In the genomic region with DNA sequence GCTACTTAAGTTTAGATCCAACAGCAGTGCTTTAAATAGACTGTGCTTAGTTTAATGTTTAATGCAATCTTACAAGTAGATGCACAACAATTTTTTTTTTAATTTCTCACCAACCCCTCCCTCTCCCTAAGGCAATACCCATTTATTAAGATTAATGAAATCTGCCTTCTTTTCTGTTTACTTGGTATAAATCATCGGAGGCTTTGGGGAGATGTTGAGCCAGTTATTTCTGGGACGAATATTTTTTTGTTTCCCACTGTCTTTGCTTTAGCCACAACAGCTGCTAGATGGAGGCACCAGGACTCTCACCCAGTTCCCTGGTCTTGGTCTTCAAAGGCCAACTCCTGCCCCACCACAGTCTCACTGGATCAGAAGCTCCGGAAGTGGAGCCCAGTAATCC, we compare ENCODE assay signal across 8 cellular contexts.
DNase-seq lines count a peak whose midpoint lies in the region; ATAC-seq, FAIRE-seq and TF ChIP-seq lines count a peak whose summit lies in the region.

No MANE protein-coding gene starts in this region.

- H3K4me1 ChIP-seq in A673 (ENCODE audit: insufficient read depth, low read length, poor library complexity, severe bottlenecking): peaks cover 43% of the 10 kb centered on the region
- peaks cover 5 to 26% of the 10 kb centered on the region in 2 donors for H3K4me1 ChIP-seq in muscle layer of duodenum (ENCODE audit: control insufficient read depth in 1 of 2, insufficient read depth in 2 of 2, low read length in 2 of 2)

- TF ChIP-seq CTCF in A673 (conservative IDR thresholded peaks at IDR 0.05; ENCODE audit: low read depth, low read length) (no peak), cardiac fibroblast (IDR thresholded peaks at IDR 0.05; ENCODE audit: low read depth, low read length) (no peak)

- H3K27me3 ChIP-seq in A673 (replicated peaks; ENCODE audit: insufficient read depth, low read depth, low read length, poor library complexity) (peaks cover 7% of the 10 kb centered on the region), muscle layer of duodenum (ENCODE audit: low read depth, low read length) (no peaks in the 10 kb centered on the region)

- DNase-seq in A673 (ENCODE audit: low spot score): no peak
- DNase-seq in cardiac fibroblast (ENCODE audit: low read depth in 2 of 2): no peak
- no peak for DNase-seq in DMS153 treated with DMSO at 0.1 percent for 48 hours (lab: John Stamatoyannopoulos, UW; ENCODE audit: unreplicated experiment)
- DNase-seq in effector CD4-positive, alpha-beta T cell: no peak
- DNase-seq in GM19239 (ENCODE audit: insufficient read length, low spot score): no peak

- H3K27ac ChIP-seq in A673 (ENCODE audit: low read depth, low read length, poor library complexity, severe bottlenecking) (peak overlapping the region; percentile 47), KOPT-K1 (ENCODE audit: low read depth, low read length, poor library complexity, severe bottlenecking) (peak overlapping the region; percentile 77), muscle layer of duodenum (ENCODE audit: low read length) (peak overlapping the region; percentile 92)

- POLR2A ChIA-PET in A673 (lab: Charles Lee; ENCODE audit: low non-redundant PET): no interaction called here

- no peaks in the 10 kb centered on the region for H3K36me3 ChIP-seq in A673 (ENCODE audit: insufficient read depth, low read length, poor library complexity, severe bottlenecking)
- no peaks in the 10 kb centered on the region for H3K36me3 ChIP-seq in KOPT-K1 (ENCODE audit: insufficient read depth, low read length)
- H3K36me3 ChIP-seq in muscle layer of duodenum (ENCODE audit: control insufficient read depth in 1 of 2, insufficient read depth in 2 of 2, low read length in 2 of 2): no peaks in the 10 kb centered on the region

- CTCF ChIA-PET in A673 (lab: Charles Lee): no interaction called here

- H3K9me3 ChIP-seq in A673 (ENCODE audit: low read depth, low read length, poor library complexity, severe bottlenecking) (no peaks in the 10 kb centered on the region), KOPT-K1 (ENCODE audit: insufficient read depth, low read length, poor library complexity, severe bottlenecking) (no peaks in the 10 kb centered on the region), muscle layer of duodenum (ENCODE audit: control insufficient read depth in 1 of 2, low read length in 2 of 2) (no peaks in the 10 kb centered on the region)

- no peak for FAIRE-seq in GM19239 (lab: Jason Lieb, UNC)

- ATAC-seq in HG02588 (IDR thresholded peaks at IDR 0.05; ENCODE audit: unreplicated experiment): no peak

- H3K4me3 ChIP-seq in A673 (ENCODE audit: low read depth, low read length, poor library complexity, severe bottlenecking) (peak overlapping the region; percentile 48), cardiac fibroblast (replicated peaks in 1 of 2; ENCODE audit: low read depth in 2 of 2, low read length in 2 of 2) (peak overlapping the region; percentile 55 to 62), muscle layer of duodenum (ENCODE audit: low read depth in 1 of 2, low read length in 2 of 2) (peak overlapping the region; percentile 56 to 82)

- no TSS peak for BruUV-seq in A673 (replicated peaks; lab: Mats Ljungman, UMichigan)

- intact Hi-C loops in A673 (cut with micrococcal nuclease; ENCODE audit: unreplicated experiment): loop anchor here (10.0 kb wide), 1 partner anchor 263 kb away; no protein-coding TSS in a partner anchor
